ENCODE assay signal across 9 cellular contexts in genomic region chr14:90513151-90514014, GRCh38.
A peak's percentile ranks its signal among the peaks of the same experiment; 100 is the strongest.
DNase-seq lines count a peak whose midpoint lies in the region; ATAC-seq lines count a peak whose summit lies in the region.
"Had no signal": no experiment of that assay in that cellular context is flagged by ENCODE, and none has a peak within 500 bp of the region (broad histone marks: within the 10 kb centered on the region; RNA-seq: fewer than 3 reads in every experiment).

No MANE protein-coding gene starts in this region.

- H3K27ac Mint-ChIP-seq in stimulated activated effector memory CD8-positive, alpha-beta T cell treated with anti-CD3 and anti-CD28 coated beads, Interleukin-12 subunit alpha, Interleukin-12 subunit beta, amount 100 ng/mL, for 72 hours = no peak overlapping the region

- peaks cover 72 to 75% of the 10 kb centered on the region in 2 donors for H3K4me1 ChIP-seq in duodenal mucosa (ENCODE audit: control insufficient read depth in 1 of 2, insufficient read depth in 2 of 2, low read length in 2 of 2)

- H3K4me1 Mint-ChIP-seq in stimulated activated effector memory CD8-positive, alpha-beta T cell treated with anti-CD3 and anti-CD28 coated beads, Interleukin-12 subunit alpha, Interleukin-12 subunit beta, amount 100 ng/mL, for 72 hours = peaks cover 11% of the 10 kb centered on the region

- H3K9ac ChIP-seq in duodenal mucosa (ENCODE audit: low read depth in 1 of 2, low read length in 2 of 2) = peak overlapping the region; percentile 60 to 69

- no peak for ATAC-seq in stimulated activated effector memory CD8-positive, alpha-beta T cell treated with anti-CD3 and anti-CD28 coated beads, Interleukin-12 subunit alpha, Interleukin-12 subunit beta, amount 100 ng/mL, for 72 hours

- no peaks in the 10 kb centered on the region for H3K9me3 ChIP-seq in duodenal mucosa (ENCODE audit: control insufficient read depth in 1 of 2, low read length in 2 of 2)
- H3K9me3 ChIP-seq: tibial artery had no signal

- peak overlapping the region; percentile 85 for H3K27ac ChIP-seq in duodenal mucosa (ENCODE audit: low read depth, low read length)

- H3K36me3 ChIP-seq in duodenal mucosa (ENCODE audit: control insufficient read depth in 1 of 2, insufficient read depth in 2 of 2, low read length in 2 of 2) = no peaks in the 10 kb centered on the region
- H3K36me3 ChIP-seq: tibial artery had no signal

- H3K36me3 Mint-ChIP-seq in stimulated activated effector memory CD8-positive, alpha-beta T cell treated with anti-CD3 and anti-CD28 coated beads, Interleukin-12 subunit alpha, Interleukin-12 subunit beta, amount 100 ng/mL, for 72 hours = no peaks in the 10 kb centered on the region

- H3K9me3 Mint-ChIP-seq in stimulated activated effector memory CD8-positive, alpha-beta T cell treated with anti-CD3 and anti-CD28 coated beads, Interleukin-12 subunit alpha, Interleukin-12 subunit beta, amount 100 ng/mL, for 72 hours = no peaks in the 10 kb centered on the region

- H3K4me3 ChIP-seq in duodenal mucosa (ENCODE audit: low read depth in 1 of 2, low read length in 2 of 2) = peak overlapping the region in 1 of 2 donors; percentile 23
- H3K4me3 ChIP-seq: tibial artery had no signal

- H3K27me3 ChIP-seq in duodenal mucosa (ENCODE audit: control insufficient read depth in 1 of 2, insufficient read depth in 2 of 2, low read length in 2 of 2) = no peaks in the 10 kb centered on the region
- H3K27me3 ChIP-seq: tibial artery had no signal

- H3K4me3 Mint-ChIP-seq in stimulated activated effector memory CD8-positive, alpha-beta T cell treated with anti-CD3 and anti-CD28 coated beads, Interleukin-12 subunit alpha, Interleukin-12 subunit beta, amount 100 ng/mL, for 72 hours = no peak overlapping the region

- peak in 13 of 14 donors; percentile 54 to 97 (median 89) for DNase-seq in C1 segment of cervical spinal cord (lab: John Stamatoyannopoulos, UW)
- DNase-seq in NCI-H2081 (lab: John Stamatoyannopoulos, UW) = peak; percentile 98 to 99
- peak; percentile 98 for DNase-seq in midbrain (lab: John Stamatoyannopoulos, UW)
- no peak for DNase-seq in stimulated activated effector memory CD8-positive, alpha-beta T cell treated with anti-CD3 and anti-CD28 coated beads, Interleukin-12 subunit alpha, Interleukin-12 subunit beta, amount 100 ng/mL, for 72 hours (ENCODE audit: low spot score in 2 of 2)
- DNase-seq in stimulated activated CD4-positive, alpha-beta T cell treated with anti-CD3 and anti-CD28 coated beads, Interleukin-1b, Interleukin-23, amount 100 ng/mL, for 48 hours = no peak
- DNase-seq in activated CD4-positive, alpha-beta T cell treated with anti-CD3 and anti-CD28 coated beads, Interleukin-2, amount 50 U/mL, for 1 hour = no peak
- DNase-seq in activated CD4-positive, CD25-positive, alpha-beta regulatory T cell (lab: John Stamatoyannopoulos, UW) = no peak

Comparison
In these comparisons a context has a peak if more than half of its experiments do, and no peak if none do; other contexts are left out.
1. DNase-seq: peak in C1 segment of cervical spinal cord (13 of 14), NCI-H2081 (2 of 2) and midbrain (single experiment); none in stimulated activated effector memory CD8-positive, alpha-beta T cell treated with anti-CD3 and anti-CD28 coated beads, Interleukin-12 subunit alpha, Interleukin-12 subunit beta, amount 100 ng/mL, for 72 hours (0 of 2), stimulated activated CD4-positive, alpha-beta T cell treated with anti-CD3 and anti-CD28 coated beads, Interleukin-1b, Interleukin-23, amount 100 ng/mL, for 48 hours (single experiment), activated CD4-positive, alpha-beta T cell treated with anti-CD3 and anti-CD28 coated beads, Interleukin-2, amount 50 U/mL, for 1 hour (single experiment) and activated CD4-positive, CD25-positive, alpha-beta regulatory T cell (0 of 4).